28 cellular contexts compared by ENCODE assay signal in the genomic region with DNA sequence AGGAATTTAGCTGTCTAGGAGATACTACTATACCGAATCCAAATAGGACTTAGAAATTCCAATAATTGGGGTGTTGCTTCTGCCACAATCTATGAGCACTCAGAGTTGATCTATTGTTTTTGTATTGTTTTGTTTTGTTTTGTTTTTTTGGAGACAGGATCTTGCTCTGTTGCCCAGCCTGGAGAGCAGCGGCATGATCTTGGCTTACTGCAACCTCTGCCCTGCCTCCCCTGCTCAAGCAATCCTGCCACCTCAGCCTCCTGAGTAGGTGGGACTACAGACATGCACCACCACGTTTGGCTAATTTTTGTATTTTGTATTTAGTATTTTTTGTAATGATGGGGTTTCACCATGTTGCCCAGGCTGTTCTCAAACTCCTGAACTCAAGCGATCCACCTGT.
"Had no signal": no experiment of that assay in that cellular context is flagged by ENCODE, and none has a peak within 500 bp of the region (broad histone marks: within the 10 kb centered on the region; RNA-seq: fewer than 3 reads in every experiment).

No MANE protein-coding gene starts in this region.

- H3K27ac Mint-ChIP-seq: activated CD8-positive, alpha-beta T cell treated with anti-CD3 and anti-CD28 coated beads for 36 hours; activated naive CD8-positive, alpha-beta T cell treated with anti-CD3 and anti-CD28 coated beads, Interleukin-2, amount 10 ng/mL, durations not matched to agents 7 days and 5 days; brain; T-helper 1 cell treated with Interleukin-12 subunit alpha and Interleukin-12 subunit beta and Interleukin-4 antibody, amounts not matched to agents 30 μg/mL and 1 μg/mL, for 36 hours; T-helper 2 cell treated with Interferon-gamma antibody and Interleukin-4, amounts not matched to agents 5 μg/mL and 100 μg/mL, for 36 hours had no signal

- H3K27me3 Mint-ChIP-seq: activated CD8-positive, alpha-beta T cell treated with anti-CD3 and anti-CD28 coated beads for 36 hours; activated naive CD8-positive, alpha-beta T cell treated with anti-CD3 and anti-CD28 coated beads, Interleukin-2, amount 10 ng/mL, durations not matched to agents 7 days and 5 days had no signal

- H3K4me3 ChIP-seq: adrenal gland, Peyer's patch, SJSA1 had no signal

- ATAC-seq: activated CD8-positive, alpha-beta T cell treated with anti-CD3 and anti-CD28 coated beads for 36 hours; PC-3 had no signal

- H3K27ac ChIP-seq: adrenal gland, KMS-11, Peyer's patch, SJSA1 had no signal

- H3K4me3 Mint-ChIP-seq: activated CD8-positive, alpha-beta T cell treated with anti-CD3 and anti-CD28 coated beads for 36 hours; activated naive CD8-positive, alpha-beta T cell treated with anti-CD3 and anti-CD28 coated beads, Interleukin-2, amount 10 ng/mL, durations not matched to agents 7 days and 5 days; brain; T-helper 1 cell treated with Interleukin-12 subunit alpha and Interleukin-12 subunit beta and Interleukin-4 antibody, amounts not matched to agents 30 μg/mL and 1 μg/mL, for 36 hours; T-helper 2 cell treated with Interferon-gamma antibody and Interleukin-4, amounts not matched to agents 5 μg/mL and 100 μg/mL, for 36 hours had no signal

- H3K27me3 ChIP-seq: adrenal gland, Peyer's patch, SJSA1 had no signal

- H3K9me3 Mint-ChIP-seq: activated CD8-positive, alpha-beta T cell treated with anti-CD3 and anti-CD28 coated beads for 36 hours; activated naive CD8-positive, alpha-beta T cell treated with anti-CD3 and anti-CD28 coated beads, Interleukin-2, amount 10 ng/mL, durations not matched to agents 7 days and 5 days; brain; T-helper 1 cell treated with Interleukin-12 subunit alpha and Interleukin-12 subunit beta and Interleukin-4 antibody, amounts not matched to agents 30 μg/mL and 1 μg/mL, for 36 hours; T-helper 2 cell treated with Interferon-gamma antibody and Interleukin-4, amounts not matched to agents 5 μg/mL and 100 μg/mL, for 36 hours had no signal

- DNase-seq: activated CD4-positive, alpha-beta T cell treated with anti-CD3 and anti-CD28 coated beads, Interleukin-2, amount 50 U/mL, for 1 hour; activated CD8-positive, alpha-beta T cell treated with anti-CD3 and anti-CD28 coated beads for 36 hours; activated gamma-delta T cell treated with Interleukin-2 at 50 U/mL for 16 hours; activated naive CD4-positive, alpha-beta T cell treated with anti-CD3 and anti-CD28 coated beads, Interleukin-2, amount 50 U/mL, for 16 hours; activated naive CD8-positive, alpha-beta T cell treated with anti-CD3 and anti-CD28 coated beads, Interleukin-2, amount 10 ng/mL, durations not matched to agents 7 days and 5 days; adrenal gland; caudate nucleus; cerebellar nuclear complex; MM.1S; MV-4-11; NCI-H1092; NCI-H1436 treated with DMSO at 0.1 percent for 48 hours; NCI-H1694 treated with DMSO at 0.1 percent for 48 hours; NCI-H2171; NCI-H510A; NCI-H526; NCI-H748 treated with DMSO at 0.1 percent for 48 hours; NK-92 treated with Interleukin-12 subunit alpha and Interleukin-12 subunit beta, amount 100 ng/mL, for 24 hours; PC-3; Peyer's patch; RPMI8226; SHP77 treated with DMSO at 0.1 percent for 48 hours; SK-N-SH had no signal

- H3K9me3 ChIP-seq: adrenal gland, Peyer's patch, SJSA1, SK-N-SH had no signal
